ENCODE assay signal across 24 cellular contexts in the genomic region with DNA sequence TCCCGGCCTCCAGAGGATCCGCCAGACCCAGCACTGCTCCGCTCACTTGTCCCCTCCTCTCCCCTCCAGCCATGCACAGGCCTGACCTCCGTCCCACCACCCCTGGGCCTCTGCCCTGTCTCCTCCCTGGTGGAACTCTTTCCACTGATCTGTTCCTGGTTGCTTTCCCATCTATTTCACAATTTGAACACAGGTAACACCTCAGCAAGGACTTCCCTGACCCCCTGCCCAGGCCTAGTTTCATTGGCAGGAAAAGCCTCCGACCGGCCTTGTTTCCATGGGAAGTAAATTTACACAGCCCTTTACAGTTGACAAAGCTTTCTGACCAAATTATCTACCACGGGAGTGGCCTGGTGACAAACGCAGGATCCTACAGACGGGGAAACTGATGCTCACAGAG. TPM values are rescaled to one million over a fixed set of nuclear protein-coding genes. Genes with fewer than 3 reads are reported as not detected.
A peak's percentile ranks its signal among the peaks of the same experiment; 100 is the strongest.
DNase-seq lines count a peak whose midpoint lies in the region; ATAC-seq and TF ChIP-seq lines count a peak whose summit lies in the region.
"Had no signal": no experiment of that assay in that cellular context is flagged by ENCODE, and none has a peak within 500 bp of the region (broad histone marks: within the 10 kb centered on the region; RNA-seq: fewer than 3 reads in every experiment).

No MANE protein-coding gene starts in this region.

- POLR2A ChIA-PET in activated naive CD8-positive, alpha-beta T cell treated with anti-CD3 and anti-CD28 coated beads, Interleukin-2, amount 10 ng/mL, durations not matched to agents 7 days and 5 days (lab: Charles Lee), result interaction anchor here (1.0 kb wide), 1 partner anchor 37 kb away, joined by 4 read pairs; no protein-coding TSS in a partner anchor
- POLR2A ChIA-PET in RWPE1 (lab: Yijun Ruan, JAX; ENCODE audit: low non-redundant PET), result no interaction called here

- H3K9me3 Mint-ChIP-seq in activated naive CD8-positive, alpha-beta T cell treated with anti-CD3 and anti-CD28 coated beads, Interleukin-2, amount 10 ng/mL, durations not matched to agents 7 days and 5 days, result no peaks in the 10 kb centered on the region
- H3K9me3 Mint-ChIP-seq in activated naive CD8-positive, alpha-beta T cell treated with anti-CD3 and anti-CD28 coated beads, Interleukin-2, amount 50 U/mL, for 24 hours, result no peaks in the 10 kb centered on the region
- no peaks in the 10 kb centered on the region for H3K9me3 Mint-ChIP-seq in endothelial cell (ENCODE audit: unreplicated experiment)
- no peaks in the 10 kb centered on the region for H3K9me3 Mint-ChIP-seq in type B pancreatic cell
- H3K9me3 Mint-ChIP-seq: nephron; stimulated activated naive CD8-positive, alpha-beta T cell treated with anti-CD3 and anti-CD28 coated beads, Interleukin-15, Interleukin-2, amounts not matched to agents 100 ng/mL and 50 ng/mL, for 24 hours had no signal

- no peak for DNase-seq in activated naive CD8-positive, alpha-beta T cell treated with anti-CD3 and anti-CD28 coated beads, Interleukin-2, amount 10 ng/mL, durations not matched to agents 7 days and 5 days
- DNase-seq in activated naive CD8-positive, alpha-beta T cell treated with anti-CD3 and anti-CD28 coated beads, Interleukin-2, amount 50 U/mL, for 24 hours, result no peak
- DNase-seq in RWPE1 (ENCODE audit: low spot score) (no peak), endothelial cell (ENCODE audit: low spot score) (no peak), type B pancreatic cell (ENCODE audit: extremely low spot score, unreplicated experiment) (no peak), GM10266 (ENCODE audit: extremely low spot score) (no peak)
- DNase-seq: activated CD4-positive, CD25-positive, alpha-beta regulatory T cell treated with anti-CD3 and anti-CD28 coated beads, Interleukin-2, amount 50 U/mL, for 72 hours; activated gamma-delta T cell; amniotic stem cell; effector CD8-positive, alpha-beta T cell; hippocampal formation; NCI-H1105; NCI-H2081 treated with DMSO at 0.1 percent for 48 hours; ovary; spleen; stimulated activated CD4-positive, alpha-beta T cell treated with anti-CD3 and anti-CD28 coated beads, Interleukin-2, amount 100 ng/mL, for 48 hours; thyroid gland had no signal

- no peak overlapping the region for H3K4me3 Mint-ChIP-seq in activated naive CD8-positive, alpha-beta T cell treated with anti-CD3 and anti-CD28 coated beads, Interleukin-2, amount 10 ng/mL, durations not matched to agents 7 days and 5 days
- no peak overlapping the region for H3K4me3 Mint-ChIP-seq in activated naive CD8-positive, alpha-beta T cell treated with anti-CD3 and anti-CD28 coated beads, Interleukin-2, amount 50 U/mL, for 24 hours
- no peak overlapping the region for H3K4me3 Mint-ChIP-seq in endothelial cell (ENCODE audit: unreplicated experiment)
- no peak overlapping the region for H3K4me3 Mint-ChIP-seq in type B pancreatic cell
- H3K4me3 Mint-ChIP-seq: nephron; stimulated activated naive CD8-positive, alpha-beta T cell treated with anti-CD3 and anti-CD28 coated beads, Interleukin-15, Interleukin-2, amounts not matched to agents 100 ng/mL and 50 ng/mL, for 24 hours had no signal

- peaks cover 17% of the 10 kb centered on the region for H3K4me1 Mint-ChIP-seq in activated naive CD8-positive, alpha-beta T cell treated with anti-CD3 and anti-CD28 coated beads, Interleukin-2, amount 10 ng/mL, durations not matched to agents 7 days and 5 days
- H3K4me1 Mint-ChIP-seq in activated naive CD8-positive, alpha-beta T cell treated with anti-CD3 and anti-CD28 coated beads, Interleukin-2, amount 50 U/mL, for 24 hours, result peaks cover 41% of the 10 kb centered on the region
- H3K4me1 Mint-ChIP-seq in endothelial cell (ENCODE audit: unreplicated experiment) (peaks cover 9% of the 10 kb centered on the region), type B pancreatic cell (ENCODE audit: unreplicated experiment) (peaks cover 33% of the 10 kb centered on the region)

- ATAC-seq in activated naive CD8-positive, alpha-beta T cell treated with anti-CD3 and anti-CD28 coated beads, Interleukin-2, amount 10 ng/mL, durations not matched to agents 7 days and 5 days (ENCODE audit: low read depth), result no peak
- no peak for ATAC-seq in activated naive CD8-positive, alpha-beta T cell treated with anti-CD3 and anti-CD28 coated beads, Interleukin-2, amount 50 U/mL, for 24 hours
- no peak for ATAC-seq in HG03565 (IDR thresholded peaks at IDR 0.05; ENCODE audit: unreplicated experiment)
- ATAC-seq: HCT116 had no signal

- CTCF ChIA-PET in RWPE1 (lab: Yijun Ruan, JAX), result no interaction called here

- peak overlapping the region; percentile 61 for H3K27ac Mint-ChIP-seq in activated naive CD8-positive, alpha-beta T cell treated with anti-CD3 and anti-CD28 coated beads, Interleukin-2, amount 10 ng/mL, durations not matched to agents 7 days and 5 days
- no peak overlapping the region for H3K27ac Mint-ChIP-seq in activated naive CD8-positive, alpha-beta T cell treated with anti-CD3 and anti-CD28 coated beads, Interleukin-2, amount 50 U/mL, for 24 hours
- H3K27ac Mint-ChIP-seq in endothelial cell (ENCODE audit: unreplicated experiment) (peak overlapping the region; percentile 26), type B pancreatic cell (peak overlapping the region; percentile 74)
- H3K27ac Mint-ChIP-seq: nephron; stimulated activated naive CD8-positive, alpha-beta T cell treated with anti-CD3 and anti-CD28 coated beads, Interleukin-15, Interleukin-2, amounts not matched to agents 100 ng/mL and 50 ng/mL, for 24 hours had no signal

- no peaks in the 10 kb centered on the region for H3K27me3 Mint-ChIP-seq in activated naive CD8-positive, alpha-beta T cell treated with anti-CD3 and anti-CD28 coated beads, Interleukin-2, amount 10 ng/mL, durations not matched to agents 7 days and 5 days
- no peaks in the 10 kb centered on the region for H3K27me3 Mint-ChIP-seq in activated naive CD8-positive, alpha-beta T cell treated with anti-CD3 and anti-CD28 coated beads, Interleukin-2, amount 50 U/mL, for 24 hours
- H3K27me3 Mint-ChIP-seq in endothelial cell (ENCODE audit: unreplicated experiment), result peaks cover 2% of the 10 kb centered on the region
- H3K27me3 Mint-ChIP-seq in type B pancreatic cell, result no peaks in the 10 kb centered on the region
- H3K27me3 Mint-ChIP-seq: stimulated activated naive CD8-positive, alpha-beta T cell treated with anti-CD3 and anti-CD28 coated beads, Interleukin-15, Interleukin-2, amounts not matched to agents 100 ng/mL and 50 ng/mL, for 24 hours had no signal

- H3K36me3 Mint-ChIP-seq in activated naive CD8-positive, alpha-beta T cell treated with anti-CD3 and anti-CD28 coated beads, Interleukin-2, amount 10 ng/mL, durations not matched to agents 7 days and 5 days, result peaks cover 3% of the 10 kb centered on the region
- H3K36me3 Mint-ChIP-seq in activated naive CD8-positive, alpha-beta T cell treated with anti-CD3 and anti-CD28 coated beads, Interleukin-2, amount 50 U/mL, for 24 hours (ENCODE audit: low read depth), result peaks cover 12% of the 10 kb centered on the region
- H3K36me3 Mint-ChIP-seq in endothelial cell (ENCODE audit: low read depth, unreplicated experiment), result peaks cover 15% of the 10 kb centered on the region
- H3K36me3 Mint-ChIP-seq in type B pancreatic cell, result peaks cover 3% of the 10 kb centered on the region

- peak overlapping the region; percentile 80 for H3K27ac ChIP-seq in RWPE1
- H3K27ac ChIP-seq: esophagus muscularis mucosa, ovary, right atrium auricular region, thyroid gland had no signal

- TF ChIP-seq CTCF in RWPE1 (conservative IDR thresholded peaks at IDR 0.05; ENCODE audit: low read depth) (no peak), endothelial cell (IDR thresholded peaks at IDR 0.05; ENCODE audit: unreplicated experiment) (no peak), type B pancreatic cell (conservative IDR thresholded peaks at IDR 0.05) (no peak), GM10266 (IDR thresholded peaks at IDR 0.05; ENCODE audit: control insufficient read depth, insufficient read depth, low read depth, missing control alignments) (no peak)

RNA-seq across cellular contexts. Expression of a gene that starts 14.8 kb away (rescaled TPM):
- 10 to 100 TPM; 12.4 to 12.8 TPM for total RNA-seq in activated naive CD8-positive, alpha-beta T cell treated with anti-CD3 and anti-CD28 coated beads, Interleukin-2, amount 10 ng/mL, durations not matched to agents 7 days and 5 days
- 14.0 TPM for total RNA-seq in endothelial cell (ENCODE audit: unreplicated experiment)
- 15.6 and 23.6 TPM in 2 replicates for total RNA-seq in type B pancreatic cell (ENCODE audit: low replicate concordance)

RNA-seq across cellular contexts. Expression of a gene that starts 25.8 kb away (rescaled TPM):
- not detected for total RNA-seq in activated naive CD8-positive, alpha-beta T cell treated with anti-CD3 and anti-CD28 coated beads, Interleukin-2, amount 10 ng/mL, durations not matched to agents 7 days and 5 days
- total RNA-seq in endothelial cell (ENCODE audit: unreplicated experiment) (not detected), type B pancreatic cell (ENCODE audit: low replicate concordance) (0.10 and 0.90 TPM in 2 replicates)
- total RNA-seq: esophagus muscularis mucosa, frontal cortex, ovary, spleen, thyroid gland had no signal
